13 cellular contexts compared by ENCODE assay signal in genomic region chr1:34684246-34684645, GRCh38.
DNase-seq lines count a peak whose midpoint lies in the region; ATAC-seq and TF ChIP-seq lines count a peak whose summit lies in the region.
"Had no signal": no experiment of that assay in that cellular context is flagged by ENCODE, and none has a peak within 500 bp of the region (broad histone marks: within the 10 kb centered on the region; RNA-seq: fewer than 3 reads in every experiment).

No MANE protein-coding gene starts in this region.

- TF ChIP-seq POLR2A in heart left ventricle (IDR thresholded peaks at IDR 0.05): no peak

- no peak for TF ChIP-seq CTCF in heart left ventricle (IDR thresholded peaks at IDR 0.05)

- no peak for ATAC-seq in heart left ventricle
- ATAC-seq: A549, Panc1 had no signal

- 16 to 25% (median 21%) methylated on average over 5 of the region's 5 CpGs for WGBS in heart left ventricle, 4 donors

- DNase-seq in NCI-H345 (lab: John Stamatoyannopoulos, UW) (peak; percentile 55), NCI-H345 treated with DMSO at 0.1 percent for 48 hours (lab: John Stamatoyannopoulos, UW; ENCODE audit: unreplicated experiment) (no peak), Kasumi-1 (lab: John Stamatoyannopoulos, UW) (peak; percentile 8 to 11), anterior cingulate cortex (lab: John Stamatoyannopoulos, UW) (peak in 37 of 58 donors; percentile 1 to 72 (median 23)), nucleus accumbens (lab: John Stamatoyannopoulos, UW) (peak in 39 of 56 donors; percentile 6 to 86 (median 48)), EL (no peak), NCI-H446 (lab: John Stamatoyannopoulos, UW) (no peak), heart left ventricle (no peak)
- DNase-seq: cerebellar nuclear complex, foreskin fibroblast, thyroid gland had no signal

- H3K4me1 ChIP-seq in heart left ventricle: no peaks in the 10 kb centered on the region
- H3K4me1 ChIP-seq: A549, thyroid gland had no signal

- H3K27ac ChIP-seq in heart left ventricle: no peak overlapping the region
- H3K27ac ChIP-seq: A549, thyroid gland had no signal

- intact Hi-C loops in heart left ventricle (cut with DNase I): loop anchor here in 1 of 10 donors (10.0 kb wide), 1 partner anchor 569 kb away; no protein-coding TSS in a partner anchor

- no peak overlapping the region for H3K4me3 ChIP-seq in heart left ventricle
- H3K4me3 ChIP-seq: A549, thyroid gland had no signal

- H3K27me3 ChIP-seq in heart left ventricle: peaks cover 0 to 40% (median 11%) of the 10 kb centered on the region in 9 donors
- H3K27me3 ChIP-seq: thyroid gland had no signal

- H3K36me3 ChIP-seq in heart left ventricle: no peaks in the 10 kb centered on the region
- H3K36me3 ChIP-seq: thyroid gland had no signal

- H3K9me3 ChIP-seq in heart left ventricle: peaks cover 0 to 3% (median 0%) of the 10 kb centered on the region in 12 donors
- H3K9me3 ChIP-seq: A549, thyroid gland had no signal

Comparison
In these comparisons a context has a peak if more than half of its experiments do, and no peak if none do; other contexts are left out.
1. DNase-seq: peak in NCI-H345 (single experiment), Kasumi-1 (2 of 2), anterior cingulate cortex (37 of 58) and nucleus accumbens (39 of 56); none in NCI-H345 treated with DMSO at 0.1 percent for 48 hours (single experiment), EL (single experiment), NCI-H446 (0 of 2) and heart left ventricle (0 of 5).